32 cellular contexts compared by ENCODE assay signal in genomic region chr12:23303220-23303619, GRCh38.
"Had no signal": no experiment of that assay in that cellular context is flagged by ENCODE, and none has a peak within 500 bp of the region (broad histone marks: within the 10 kb centered on the region; RNA-seq: fewer than 3 reads in every experiment).

No MANE protein-coding gene starts in this region.

- H3K9me3 ChIP-seq: MG63 had no signal

- H3K4me3 ChIP-seq: MG63 had no signal

- H3K36me3 ChIP-seq: MG63 had no signal

- H3K9ac ChIP-seq: KMS-11 had no signal

- DNase-seq: Karpas-422, Kasumi-1, MG63, MM.1S, MV-4-11, NCI-H1048, NCI-H1092, NCI-H1092 treated with DMSO at 0.1 percent for 48 hours, NCI-H1105, NCI-H1105 treated with DMSO at 0.1 percent for 48 hours, NCI-H1417 treated with DMSO at 0.1 percent for 48 hours, NCI-H1436, NCI-H1436 treated with DMSO at 0.1 percent for 48 hours, NCI-H146, NCI-H1694, NCI-H1694 treated with DMSO at 0.1 percent for 48 hours, NCI-H187, NCI-H1930, NCI-H2029, NCI-H2029 treated with DMSO at 0.1 percent for 48 hours, NCI-H2081 treated with DMSO at 0.1 percent for 48 hours, NCI-H2107, NCI-H2171, NCI-H2171 treated with DMSO at 0.1 percent for 48 hours, NCI-H2227 treated with DMSO at 0.1 percent for 48 hours, NCI-H226, NCI-H345, NCI-H446, NCI-H446 treated with DMSO at 0.1 percent for 48 hours, NCI-H510A, NCI-H510A treated with DMSO at 0.1 percent for 48 hours had no signal

- H3K4me2 ChIP-seq: KMS-11 had no signal

- H3K27me3 ChIP-seq: MG63 had no signal

- H3K27ac ChIP-seq: KMS-11 had no signal
